22 cellular contexts compared by ENCODE assay signal in genomic region chr1:236458991-236459390, GRCh38.
"Had no signal": no experiment of that assay in that cellular context is flagged by ENCODE, and none has a peak within 500 bp of the region (broad histone marks: within the 10 kb centered on the region; RNA-seq: fewer than 3 reads in every experiment).

No MANE protein-coding gene starts in this region.

- H3K27me3 ChIP-seq: neutrophil, pancreas, right lobe of liver, sigmoid colon, stomach, thyroid gland, transverse colon, upper lobe of right lung, uterus had no signal

- DNase-seq: naive thymus-derived CD8-positive, alpha-beta T cell; nephron progenitor cell; nucleus accumbens; pancreas; psoas muscle; right cardiac atrium; right lobe of liver; sigmoid colon; small intestine; stimulated activated CD4-positive, alpha-beta T cell treated with anti-CD3 and anti-CD28 coated beads, Interleukin-15, amount 100 ng/mL, for 24 hours; stimulated activated CD4-positive, alpha-beta T cell treated with anti-CD3 and anti-CD28 coated beads, Interleukin-2, amount 100 ng/mL, for 24 hours; stimulated activated CD4-positive, alpha-beta T cell treated with anti-CD3 and anti-CD28 coated beads, Interleukin-2, amount 100 ng/mL, for 48 hours; stimulated activated CD4-positive, alpha-beta T cell treated with anti-CD3 and anti-CD28 coated beads, Interleukin-4, amount 100 ng/mL, for 24 hours; stimulated activated naive B cell treated with anti-CD40 and anti-IgM and Interleukin-4, amounts not matched to agents 10 μg/mL and 1 μg/mL and 100 μg/mL, for 72 hours; stimulated activated naive CD4-positive, alpha-beta T cell treated with Interleukin-2 at 50 U/mL for 16 hours; stomach; thyroid gland; transverse colon; upper lobe of right lung; uterus had no signal

- H3K9me3 ChIP-seq: neutrophil, pancreas, psoas muscle, right lobe of liver, sigmoid colon, stomach, thoracic aorta, thyroid gland, transverse colon, upper lobe of right lung, uterus had no signal

- H3K36me3 ChIP-seq: neutrophil, pancreas, right lobe of liver, sigmoid colon, stomach, thoracic aorta, thyroid gland, transverse colon, upper lobe of right lung, uterus had no signal

- H3K4me3 ChIP-seq: pancreas, psoas muscle, right lobe of liver, sigmoid colon, stomach, thoracic aorta, thyroid gland, transverse colon, upper lobe of right lung, uterus had no signal

- H3K27ac ChIP-seq: neutrophil, pancreas, psoas muscle, right lobe of liver, sigmoid colon, stomach, thoracic aorta, thyroid gland, transverse colon, upper lobe of right lung, uterus had no signal

- H3K4me1 ChIP-seq: pancreas, psoas muscle, right lobe of liver, sigmoid colon, stomach, thyroid gland, transverse colon, upper lobe of right lung, uterus had no signal
